9 cellular contexts compared by ENCODE assay signal in the genomic region with DNA sequence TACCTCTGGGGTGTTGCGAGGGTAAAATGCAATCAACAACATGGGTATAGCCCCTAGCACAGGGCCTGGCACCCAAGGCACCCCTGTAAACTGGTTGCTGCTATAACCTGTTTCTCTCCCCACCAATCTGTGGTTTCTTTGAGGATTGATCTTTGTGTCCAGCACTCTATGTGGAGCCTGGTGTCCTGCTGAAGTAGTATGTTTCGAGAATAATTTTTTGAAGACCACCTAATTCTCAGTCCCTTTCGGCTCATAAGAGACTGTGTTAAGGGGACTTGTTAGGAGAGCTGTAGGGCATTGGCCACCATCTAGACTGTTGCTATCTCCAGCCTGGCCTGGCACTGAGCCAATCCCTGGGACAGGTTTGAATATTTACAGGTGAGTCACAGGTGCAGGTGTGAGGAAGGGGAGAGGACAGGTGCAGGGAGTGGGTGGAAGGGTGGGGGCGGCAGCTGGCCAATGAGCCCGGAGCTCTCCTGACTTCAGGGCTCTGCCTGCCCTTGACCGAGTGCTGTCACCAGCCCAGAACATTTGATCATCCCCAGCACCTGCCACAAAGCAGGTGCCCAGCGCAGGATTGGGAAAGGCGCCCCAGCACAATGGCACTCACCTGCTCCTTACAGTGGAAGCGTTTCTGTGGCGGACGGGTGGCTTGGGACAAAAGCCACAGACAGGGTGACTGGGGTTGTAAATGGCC. TPM values are rescaled to one million over a fixed set of nuclear protein-coding genes. Genes with fewer than 3 reads are reported as not detected.
DNase-seq lines count a peak whose midpoint lies in the region; ATAC-seq and TF ChIP-seq lines count a peak whose summit lies in the region.
"Had no signal": no experiment of that assay in that cellular context is flagged by ENCODE, and none has a peak within 500 bp of the region (broad histone marks: within the 10 kb centered on the region; RNA-seq: fewer than 3 reads in every experiment).

No MANE protein-coding gene starts in this region.

- no peak overlapping the region for H3K4me3 ChIP-seq in right atrium auricular region
- H3K4me3 ChIP-seq in RWPE2 (ENCODE audit: severe bottlenecking) = no peak overlapping the region
- H3K4me3 ChIP-seq in uterus = no peak overlapping the region

- TF ChIP-seq POLR2A in uterus (IDR thresholded peaks at IDR 0.05) = no peak

- H3K27ac ChIP-seq in right atrium auricular region = no peak overlapping the region
- no peak overlapping the region for H3K27ac ChIP-seq in RWPE2 (ENCODE audit: poor library complexity, severe bottlenecking)
- peak overlapping the region in 1 of 2 donors; percentile 57 for H3K27ac ChIP-seq in uterus

- H3K4me1 ChIP-seq in right atrium auricular region = peaks cover 0 to 10% of the 10 kb centered on the region in 2 donors
- no peaks in the 10 kb centered on the region for H3K4me1 ChIP-seq in RWPE2 (ENCODE audit: insufficient read depth, poor library complexity, severe bottlenecking)
- peaks cover 0 to 4% of the 10 kb centered on the region in 2 donors for H3K4me1 ChIP-seq in uterus

- H3K9me3 ChIP-seq in right atrium auricular region (no peaks in the 10 kb centered on the region), RWPE2 (ENCODE audit: severe bottlenecking) (no peaks in the 10 kb centered on the region), uterus (no peaks in the 10 kb centered on the region)

- ATAC-seq in Right ventricle myocardium inferior = peak; percentile 6
- peak; percentile 33 for ATAC-seq in RWPE2 (ENCODE audit: low read depth)
- ATAC-seq in left colon = peak; percentile 76
- ATAC-seq in GM18511 (IDR thresholded peaks at IDR 0.05; ENCODE audit: unreplicated experiment) = no peak

- TF ChIP-seq CTCF in right atrium auricular region (IDR thresholded peaks at IDR 0.05) (no peak), RWPE2 (IDR thresholded peaks at IDR 0.05; ENCODE audit: poor library complexity, severe bottlenecking) (no peak), uterus (IDR thresholded peaks at IDR 0.05) (no peak)

- intact Hi-C loops in Right ventricle myocardium inferior (cut with DNase I) = loop anchor here (2.0 kb wide), 1 partner anchor 197 kb away; no protein-coding TSS in a partner anchor
- intact Hi-C loops in left colon (cut with DNase I, micrococcal nuclease) = no loop called here
- intact Hi-C loops in uterus (cut with DNase I; ENCODE audit: low total_unique reads) = no loop called here

- H3K27me3 ChIP-seq in right atrium auricular region (no peaks in the 10 kb centered on the region), RWPE2 (ENCODE audit: insufficient read depth, poor library complexity, severe bottlenecking) (no peaks in the 10 kb centered on the region), uterus (no peaks in the 10 kb centered on the region)

- H3K36me3 ChIP-seq in right atrium auricular region (peaks cover 3% of the 10 kb centered on the region), RWPE2 (ENCODE audit: low read depth) (no peaks in the 10 kb centered on the region), uterus (no peaks in the 10 kb centered on the region)

- peak; percentile 28 for DNase-seq in Right ventricle myocardium inferior (ENCODE audit: missing footprints)
- no peak for DNase-seq in right atrium auricular region (ENCODE audit: low spot score)
- peak; percentile 92 for DNase-seq in RWPE2 (ENCODE audit: low spot score)
- peak; percentile 91 to 92 for DNase-seq in left colon
- DNase-seq in uterus = peak; percentile 24 to 48
- no peak for DNase-seq in NCI-H2227 treated with DMSO at 0.1 percent for 48 hours (lab: John Stamatoyannopoulos, UW)
- DNase-seq in MV-4-11 (lab: John Stamatoyannopoulos, UW) = no peak
- DNase-seq: effector CD8-positive, alpha-beta T cell had no signal

RNA-seq across cellular contexts. Expression of a gene that starts 8.1 kb away (rescaled TPM):
- not detected for total RNA-seq in Right ventricle myocardium inferior
- total RNA-seq in right atrium auricular region = not detected
- total RNA-seq in left colon = not detected
- total RNA-seq in uterus = not detected

RNA-seq across cellular contexts. Expression of a gene that starts 12.7 kb away (rescaled TPM):
- total RNA-seq in Right ventricle myocardium inferior = 0.19 TPM
- total RNA-seq in right atrium auricular region = under 1 TPM; 0.33 to 0.79 TPM
- 1 to 10 TPM; 3.5 to 3.8 TPM for total RNA-seq in left colon
- total RNA-seq in uterus = 1 to 10 TPM in 3 of 4 donors, not detected in 1; 1.4 to 4.4 (median 1.9) TPM

RNA-seq across cellular contexts. Expression of a gene that starts 20.2 kb away (rescaled TPM):
- total RNA-seq in Right ventricle myocardium inferior = 70.8 TPM
- total RNA-seq in right atrium auricular region = 10 to 100 TPM; 81.7 to 88.4 TPM
- 10 to 100 TPM; 38.5 to 54.1 TPM for total RNA-seq in left colon
- total RNA-seq in uterus = 10 to 100 TPM in 3 of 4 donors, 1 to 10 TPM in 1; 5.6 to 44.3 (median 20.4) TPM

RNA-seq across cellular contexts. Expression of a gene that starts 32.1 kb away (rescaled TPM):
- total RNA-seq in Right ventricle myocardium inferior (2.3 TPM), right atrium auricular region (under 1 TPM; 0.31 to 0.33 TPM), left colon (1 to 10 TPM; 2.6 to 5.9 TPM), uterus (1 to 10 TPM in 2 of 4 donors, under 1 TPM in 1, not detected in 1; 0.51 to 7.3 (median 1.5) TPM)

Comparison
In these comparisons a context has a peak if more than half of its experiments do, and no peak if none do; other contexts are left out.
1. DNase-seq: peak in Right ventricle myocardium inferior (single experiment), RWPE2 (single experiment), left colon (2 of 2) and uterus (2 of 2); none in right atrium auricular region (single experiment), NCI-H2227 treated with DMSO at 0.1 percent for 48 hours (single experiment) and MV-4-11 (single experiment).